8 cellular contexts compared by ENCODE assay signal in genomic region chr10:80455461-80456345, GRCh38. TPM values are rescaled to one million over a fixed set of nuclear protein-coding genes. Genes with fewer than 3 reads are reported as not detected.
A peak's percentile ranks its signal among the peaks of the same experiment; 100 is the strongest.
DNase-seq lines count a peak whose midpoint lies in the region; ATAC-seq and TF ChIP-seq lines count a peak whose summit lies in the region.

No MANE protein-coding gene starts in this region.

- TF ChIP-seq CTCF in MCF 10A (IDR thresholded peaks at IDR 0.05; ENCODE audit: unreplicated experiment): no peak

- peaks cover 4% of the 10 kb centered on the region for H3K27me3 Mint-ChIP-seq in activated naive CD4-positive, alpha-beta T cell treated with anti-CD3 and anti-CD28 coated beads, Interleukin-2, amount 10 ng/mL, durations not matched to agents 7 days and 5 days
- no peaks in the 10 kb centered on the region for H3K27me3 Mint-ChIP-seq in MCF 10A (ENCODE audit: insufficient read depth, unreplicated experiment)

- peak overlapping the region; percentile 74 for H2AK5ac ChIP-seq in mesenchymal stem cell (ENCODE audit: low read length, severe bottlenecking)

- H3K27me3 ChIP-seq in mesenchymal stem cell (ENCODE audit: control insufficient read depth in 1 of 2, insufficient read depth in 1 of 2, low read length in 2 of 2): no peaks in the 10 kb centered on the region

- peaks cover 41% of the 10 kb centered on the region for H3K4me1 ChIP-seq in mesenchymal stem cell (ENCODE audit: control insufficient read depth, insufficient read depth, low read depth, low read length)
- H3K4me1 ChIP-seq in urinary bladder (ENCODE audit: insufficient read depth): peaks cover 3% of the 10 kb centered on the region

- H3K9me3 ChIP-seq in mesenchymal stem cell (ENCODE audit: control insufficient read depth, low read length): no peaks in the 10 kb centered on the region

- TSS peak; percentile 52 for BruUV-seq in MCF 10A (replicated peaks; lab: Mats Ljungman, UMichigan)

- H3K4me3 ChIP-seq in mesenchymal stem cell (ENCODE audit: insufficient read depth in 1 of 2, low read depth in 1 of 2, low read length in 2 of 2) (peak overlapping the region; percentile 88 to 98), urinary bladder (ENCODE audit: low read depth, low read length) (peak overlapping the region; percentile 93)

- H3K27ac Mint-ChIP-seq in activated naive CD4-positive, alpha-beta T cell treated with anti-CD3 and anti-CD28 coated beads, Interleukin-2, amount 10 ng/mL, durations not matched to agents 7 days and 5 days: peak overlapping the region; percentile 94
- peak overlapping the region; percentile 32 for H3K27ac Mint-ChIP-seq in MCF 10A (ENCODE audit: low read depth, unreplicated experiment)

- no peak overlapping the region for H2AFZ ChIP-seq in mesenchymal stem cell (ENCODE audit: low read depth, low read length)

- POLR2A ChIA-PET in MCF 10A (lab: Yijun Ruan, JAX): interaction anchor here (0.6 to 12.8 kb wide), 8 partner anchors 14 to 563 kb away, joined by 3 to 225 read pairs (median 5); no protein-coding TSS in a partner anchor

- H2BK12ac ChIP-seq in mesenchymal stem cell (ENCODE audit: low read length in 2 of 2): peak overlapping the region in 1 of 2 experiments; percentile 47

- H3K36me3 Mint-ChIP-seq in activated naive CD4-positive, alpha-beta T cell treated with anti-CD3 and anti-CD28 coated beads, Interleukin-2, amount 10 ng/mL, durations not matched to agents 7 days and 5 days: peaks cover 53% of the 10 kb centered on the region
- peaks cover 6% of the 10 kb centered on the region for H3K36me3 Mint-ChIP-seq in MCF 10A (ENCODE audit: insufficient read depth, unreplicated experiment)

- peak overlapping the region; percentile 75 for H3K4me2 ChIP-seq in mesenchymal stem cell (ENCODE audit: low read length, poor library complexity, severe bottlenecking)

- H3K4me3 Mint-ChIP-seq in activated naive CD4-positive, alpha-beta T cell treated with anti-CD3 and anti-CD28 coated beads, Interleukin-2, amount 10 ng/mL, durations not matched to agents 7 days and 5 days: peak overlapping the region; percentile 94
- peak overlapping the region; percentile 79 for H3K4me3 Mint-ChIP-seq in MCF 10A (ENCODE audit: unreplicated experiment)

- peak overlapping the region; percentile 66 for H2BK5ac ChIP-seq in mesenchymal stem cell (ENCODE audit: low read depth, low read length, poor library complexity, severe bottlenecking)

- H3K27ac ChIP-seq in mesenchymal stem cell (ENCODE audit: low read length, poor library complexity, severe bottlenecking) (peak overlapping the region; percentile 78), urinary bladder (ENCODE audit: low read depth) (peak overlapping the region; percentile 96)

- WGBS in mesenchymal stem cell: 71% methylated on average over 13 of the region's 13 CpGs
- 67% methylated on average over 13 of the region's 13 CpGs for WGBS in urinary bladder

- DNase-seq in activated naive CD4-positive, alpha-beta T cell treated with anti-CD3 and anti-CD28 coated beads, Interleukin-2, amount 10 ng/mL, durations not matched to agents 7 days and 5 days: no peak
- DNase-seq in activated naive CD4-positive, alpha-beta T cell (lab: John Stamatoyannopoulos, UW): no peak
- DNase-seq in MCF 10A (ENCODE audit: unreplicated experiment) (no peak), mesenchymal stem cell (no peak), NCI-H187 treated with DMSO at 0.1 percent for 48 hours (lab: John Stamatoyannopoulos, UW) (no peak), islet precursor cell (no peak)

- intact Hi-C loops in MCF 10A (cut with micrococcal nuclease): loop anchor here (2.0 kb wide), 1 partner anchor 17 kb away; no protein-coding TSS in a partner anchor

- peaks cover 58% of the 10 kb centered on the region for H3K4me1 Mint-ChIP-seq in activated naive CD4-positive, alpha-beta T cell treated with anti-CD3 and anti-CD28 coated beads, Interleukin-2, amount 10 ng/mL, durations not matched to agents 7 days and 5 days
- peaks cover 38% of the 10 kb centered on the region for H3K4me1 Mint-ChIP-seq in MCF 10A (ENCODE audit: insufficient read depth, unreplicated experiment)

- H3K23ac ChIP-seq in mesenchymal stem cell (ENCODE audit: low read length in 2 of 2): no peak overlapping the region

- no peak overlapping the region for H4K91ac ChIP-seq in mesenchymal stem cell (ENCODE audit: low read length)

- no peak overlapping the region for H2BK15ac ChIP-seq in mesenchymal stem cell (ENCODE audit: low read depth, poor library complexity, severe bottlenecking)

- ATAC-seq in GM19035 (IDR thresholded peaks at IDR 0.05; ENCODE audit: unreplicated experiment): no peak

- no peak overlapping the region for H2BK120ac ChIP-seq in mesenchymal stem cell (ENCODE audit: low read depth, low read length)

- peak overlapping the region; percentile 93 for H3K9ac ChIP-seq in mesenchymal stem cell (ENCODE audit: low read length)

- peak overlapping the region; percentile 23 to 90 for H3K18ac ChIP-seq in mesenchymal stem cell (ENCODE audit: low read depth in 1 of 2, low read length in 2 of 2)

- no peaks in the 10 kb centered on the region for H3K9me3 Mint-ChIP-seq in activated naive CD4-positive, alpha-beta T cell treated with anti-CD3 and anti-CD28 coated beads, Interleukin-2, amount 10 ng/mL, durations not matched to agents 7 days and 5 days
- no peaks in the 10 kb centered on the region for H3K9me3 Mint-ChIP-seq in MCF 10A (ENCODE audit: unreplicated experiment)

- CTCF ChIA-PET in activated naive CD4-positive, alpha-beta T cell treated with anti-CD3 and anti-CD28 coated beads, Interleukin-2, amount 10 ng/mL, durations not matched to agents 7 days and 5 days (lab: Charles Lee): interaction anchor here (0.9 to 39.3 kb wide), 7 partner anchors 10 to 76 kb away, joined by 3 to 986 read pairs (median 4); no protein-coding TSS in a partner anchor
- CTCF ChIA-PET in MCF 10A (lab: Yijun Ruan, JAX): interaction anchor here (0.6 to 33.7 kb wide), 7 partner anchors 12 to 81 kb away, joined by 3 to 923 read pairs (median 5); partner anchors contain the start of gene PRXL2A

- H3K79me1 ChIP-seq in mesenchymal stem cell (replicated peaks; ENCODE audit: low read length, poor library complexity, severe bottlenecking): peaks cover 6% of the 10 kb centered on the region

- no peak overlapping the region for H4K8ac ChIP-seq in mesenchymal stem cell (ENCODE audit: low read length)

- peak overlapping the region; percentile 16 to 45 for H3K4ac ChIP-seq in mesenchymal stem cell (ENCODE audit: low read depth in 1 of 2, low read length in 2 of 2)

- H3K14ac ChIP-seq in mesenchymal stem cell (ENCODE audit: low read length in 2 of 2): peak overlapping the region in 1 of 2 experiments; percentile 91

- H3K36me3 ChIP-seq in mesenchymal stem cell (ENCODE audit: control insufficient read depth in 1 of 2, insufficient read depth in 2 of 2, low read depth in 1 of 2, low read length in 2 of 2) (peaks cover 7 to 11% of the 10 kb centered on the region in 2 experiments), urinary bladder (ENCODE audit: insufficient read depth) (no peaks in the 10 kb centered on the region)

RNA-seq across cellular contexts. Expression of gene TSPAN14, which starts 1.6 kb away (rescaled TPM):
- total RNA-seq in MCF 10A (2022) (46.9 and 53.7 TPM in 2 replicates), urinary bladder (26.4 TPM)
- polyA plus RNA-seq in mesenchymal stem cell (2013, experiment 1 of 2): 42.9 TPM
- 44.5 TPM for polyA plus RNA-seq in mesenchymal stem cell (2013, experiment 2 of 2)
- polyA plus RNA-seq in urinary bladder: 65.1 TPM

RNA-seq across cellular contexts. Expression of gene PRXL2A, which starts 47.4 kb away (rescaled TPM):
- 6.0 and 6.7 TPM in 2 replicates for total RNA-seq in MCF 10A (2022)
- 214 TPM for polyA plus RNA-seq in mesenchymal stem cell (2013, experiment 1 of 2)
- polyA plus RNA-seq in mesenchymal stem cell (2013, experiment 2 of 2): 220 TPM
- 52.9 TPM for total RNA-seq in urinary bladder
- polyA plus RNA-seq in urinary bladder: 59.1 TPM
